1 cellular context compared by ENCODE assay signal in the genomic region with DNA sequence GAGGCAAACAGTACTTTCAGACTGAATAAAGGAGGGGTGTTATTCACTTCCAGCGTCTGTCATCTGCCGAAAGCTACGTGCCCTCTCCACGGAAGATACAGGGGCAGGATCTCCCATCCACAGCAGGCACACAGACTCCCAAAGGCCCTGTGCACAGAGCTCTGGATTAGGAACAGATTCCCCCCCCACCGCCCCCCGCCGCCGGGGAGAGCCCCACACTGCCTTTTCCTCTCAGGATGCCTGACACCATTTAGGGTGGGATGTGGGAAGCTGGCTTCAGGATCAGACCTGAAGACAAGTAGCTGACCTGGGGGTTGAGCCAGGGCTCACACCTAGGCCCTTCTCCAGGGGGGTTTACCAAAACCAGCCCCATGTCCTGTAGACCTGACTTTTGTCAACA.
TF ChIP-seq lines count a peak whose summit lies in the region.

No MANE protein-coding gene starts in this region.

TF ChIP-seq in IMR-90, 13 proteins besides CTCF, POLR2A, EP300 and RAD21:
- TF ChIP-seq CHD1 (IDR thresholded peaks at IDR 0.05; ENCODE audit: low read depth, low read length) (no peak), RFX5 (IDR thresholded peaks at IDR 0.05; ENCODE audit: low read depth, low read length) (no peak), CEBPB (IDR thresholded peaks at IDR 0.05; ENCODE audit: low read depth, low read length) (no peak), MXI1 (IDR thresholded peaks at IDR 0.05; ENCODE audit: borderline replicate concordance, low read depth, low read length) (no peak), MAFK (IDR thresholded peaks at IDR 0.05; ENCODE audit: low read depth, low read length) (no peak), BHLHE40 (IDR thresholded peaks at IDR 0.05; ENCODE audit: low read depth, low read length) (no peak), MAZ (IDR thresholded peaks at IDR 0.05; ENCODE audit: borderline replicate concordance, low read depth, low read length) (no peak), SMC3 (IDR thresholded peaks at IDR 0.05; ENCODE audit: low read depth, low read length) (no peak)
